Comparison of ENCODE assay signal across 17 cellular contexts in genomic region chr4:118799235-118799932, GRCh38. TPM values are rescaled to one million over a fixed set of nuclear protein-coding genes. Genes with fewer than 3 reads are reported as not detected.
DNase-seq lines count a peak whose midpoint lies in the region; ATAC-seq and TF ChIP-seq lines count a peak whose summit lies in the region.
"Had no signal": no experiment of that assay in that cellular context is flagged by ENCODE, and none has a peak within 500 bp of the region (broad histone marks: within the 10 kb centered on the region; RNA-seq: fewer than 3 reads in every experiment).

No MANE protein-coding gene starts in this region.

- H3K27ac Mint-ChIP-seq in H9 (peak overlapping the region in 2 of 3 experiments; percentile 27 to 28; a peak in 2 of 7 replicates), progenitor cell of endocrine pancreas (peak overlapping the region; percentile 24)
- no peak overlapping the region for H3K27ac Mint-ChIP-seq in activated T-helper 1 cell treated with anti-CD3 and anti-CD28 coated beads, Interleukin-12 subunit alpha, Interleukin-12 subunit beta, Interleukin-2, Interleukin-4 antibody, amounts not matched to agents 30 ng/mL and 10 ng/mL and 1 ng/mL, durations not matched to agents 14 hours and 24 hours and 36 hours

- no peaks in the 10 kb centered on the region for H3K23me2 ChIP-seq in H9 (ENCODE audit: insufficient read length, low read depth, low read length, poor library complexity, severe bottlenecking)

- H2BK120ac ChIP-seq in H9 (ENCODE audit: low read depth, low read length, poor library complexity, severe bottlenecking): no peak overlapping the region

- H3K14ac ChIP-seq in H9 (ENCODE audit: insufficient read depth, low read length): no peak overlapping the region

- H2BK20ac ChIP-seq in H9 (ENCODE audit: low read depth, low read length, poor library complexity, severe bottlenecking): no peak overlapping the region

- H3K27ac ChIP-seq in H9 (ENCODE audit: insufficient read length, low read depth, low read length) (no peak overlapping the region), angular gyrus (ENCODE audit: low read depth, low read length) (peak overlapping the region; percentile 37)
- H3K27ac ChIP-seq: BLaER1 treated with 17β-estradiol and CSF1 and Interleukin-3, amounts not matched to agents 10 nM and 100 nM; PC-9 had no signal

- H3K27me3 ChIP-seq in H9 (ENCODE audit: insufficient read depth, low read length): no peaks in the 10 kb centered on the region
- H3K27me3 ChIP-seq: BLaER1 treated with 17β-estradiol and CSF1 and Interleukin-3, amounts not matched to agents 10 nM and 100 nM had no signal

- H2BK5ac ChIP-seq in H9 (ENCODE audit: insufficient read length, low read length): no peak overlapping the region

- no peak overlapping the region for H3K23ac ChIP-seq in H9 (ENCODE audit: insufficient read length, low read depth, low read length)

- H3K4me1 Mint-ChIP-seq in H9 (peaks cover 19 to 21% of the 10 kb centered on the region in 2 experiments), progenitor cell of endocrine pancreas (ENCODE audit: low read depth) (no peaks in the 10 kb centered on the region)
- H3K4me1 Mint-ChIP-seq in activated T-helper 1 cell treated with anti-CD3 and anti-CD28 coated beads, Interleukin-12 subunit alpha, Interleukin-12 subunit beta, Interleukin-2, Interleukin-4 antibody, amounts not matched to agents 30 ng/mL and 10 ng/mL and 1 ng/mL, durations not matched to agents 14 hours and 24 hours and 36 hours (ENCODE audit: low read depth): peaks cover 4% of the 10 kb centered on the region

- no peak overlapping the region for H4K91ac ChIP-seq in H9 (ENCODE audit: insufficient read length, low read depth, low read length)

- no peak overlapping the region for H3K18ac ChIP-seq in H9 (ENCODE audit: insufficient read length, low read depth, low read length)

- H3K56ac ChIP-seq in H9 (ENCODE audit: insufficient read length, low read depth, low read length): no peak overlapping the region

- intact Hi-C loops in activated T-helper 1 cell treated with anti-CD3 and anti-CD28 coated beads, Interleukin-12 subunit alpha, Interleukin-12 subunit beta, Interleukin-2, Interleukin-4 antibody, amounts not matched to agents 30 ng/mL and 10 ng/mL and 1 ng/mL, durations not matched to agents 14 hours and 24 hours and 36 hours (cut with micrococcal nuclease): loop anchor here (5.0 kb wide), 1 partner anchor 33 kb away; no protein-coding TSS in a partner anchor

- no peaks in the 10 kb centered on the region for H3K9me3 ChIP-seq in H9 (ENCODE audit: control insufficient read depth, low read depth, low read length)
- H3K9me3 ChIP-seq: BLaER1 treated with 17β-estradiol and CSF1 and Interleukin-3, amounts not matched to agents 10 nM and 100 nM had no signal

- no peak overlapping the region for H3K4me2 ChIP-seq in H9 (ENCODE audit: insufficient read depth, insufficient read length, low read length)
- H3K4me2 ChIP-seq: BLaER1 treated with 17β-estradiol and CSF1 and Interleukin-3, amounts not matched to agents 10 nM and 100 nM; PC-9 had no signal

- H3K4ac ChIP-seq in H9 (ENCODE audit: low read depth, low read length): no peak overlapping the region

- no peak for DNase-seq in H9
- DNase-seq in fibroblast of mammary gland (ENCODE audit: low read depth): peak; percentile 22
- no peak for DNase-seq in progenitor cell of endocrine pancreas (ENCODE audit: low spot score, unreplicated experiment)
- DNase-seq in central memory CD4-positive, alpha-beta T cell: no peak
- DNase-seq in activated T-helper 1 cell treated with anti-CD3 and anti-CD28 coated beads, Interleukin-12 subunit alpha, Interleukin-12 subunit beta, Interleukin-2, Interleukin-4 antibody, amounts not matched to agents 30 ng/mL and 10 ng/mL and 1 ng/mL, durations not matched to agents 14 hours and 24 hours and 36 hours (ENCODE audit: low spot score): no peak
- DNase-seq: COR-L47, GOT3, KBM-7, NCI-H1048, NCI-H146, NCI-H2081 treated with DMSO at 0.1 percent for 48 hours, NCI-H748 treated with DMSO at 0.1 percent for 48 hours, PC-9 had no signal

- H2BK15ac ChIP-seq in H9 (ENCODE audit: low read depth, low read length): no peak overlapping the region

- no peak overlapping the region for H4K8ac ChIP-seq in H9 (replicated peaks; ENCODE audit: insufficient read length, low read depth, low read length)

- WGBS in H9 (ENCODE audit: extremely low coverage, insufficient read length, low lambda C conversion rate): no CpG with 5 or more reads among the region's 9 CpGs

- TF ChIP-seq CTCF in H9 (conservative IDR thresholded peaks at IDR 0.05) (no peak), fibroblast of mammary gland (conservative IDR thresholded peaks at IDR 0.05; ENCODE audit: control insufficient read depth, insufficient read depth, low read depth, low read length) (no peak), progenitor cell of endocrine pancreas (IDR thresholded peaks at IDR 0.05; ENCODE audit: unreplicated experiment) (no peak)

- H3K27me3 Mint-ChIP-seq in H9 (ENCODE audit: low read depth) (no peaks in the 10 kb centered on the region), progenitor cell of endocrine pancreas (no peaks in the 10 kb centered on the region)
- H3K27me3 Mint-ChIP-seq in activated T-helper 1 cell treated with anti-CD3 and anti-CD28 coated beads, Interleukin-12 subunit alpha, Interleukin-12 subunit beta, Interleukin-2, Interleukin-4 antibody, amounts not matched to agents 30 ng/mL and 10 ng/mL and 1 ng/mL, durations not matched to agents 14 hours and 24 hours and 36 hours (ENCODE audit: insufficient read depth): no peaks in the 10 kb centered on the region

- no peaks in the 10 kb centered on the region for H4K20me1 ChIP-seq in H9 (ENCODE audit: control insufficient read depth, insufficient read depth, insufficient read length)

- no peak overlapping the region for H2BK12ac ChIP-seq in H9 (ENCODE audit: insufficient read length, low read depth, low read length)

- H3K4me3 Mint-ChIP-seq in H9 (no peak overlapping the region), progenitor cell of endocrine pancreas (ENCODE audit: low read depth) (no peak overlapping the region)
- H3K4me3 Mint-ChIP-seq in activated T-helper 1 cell treated with anti-CD3 and anti-CD28 coated beads, Interleukin-12 subunit alpha, Interleukin-12 subunit beta, Interleukin-2, Interleukin-4 antibody, amounts not matched to agents 30 ng/mL and 10 ng/mL and 1 ng/mL, durations not matched to agents 14 hours and 24 hours and 36 hours: no peak overlapping the region

- H4K5ac ChIP-seq in H9 (ENCODE audit: insufficient read length, low read depth, low read length): no peak overlapping the region

- H3K4me3 ChIP-seq in fibroblast of mammary gland (ENCODE audit: control insufficient read depth, low read depth, low read length): no peak overlapping the region
- H3K4me3 ChIP-seq: BLaER1 treated with 17β-estradiol and CSF1 and Interleukin-3, amounts not matched to agents 10 nM and 100 nM; PC-9 had no signal

- H3K36me3 Mint-ChIP-seq in H9 (ENCODE audit: insufficient read depth in 1 of 3, low read depth in 3 of 3) (peaks cover 45 to 66% (median 52%) of the 10 kb centered on the region in 3 experiments), progenitor cell of endocrine pancreas (ENCODE audit: insufficient read depth) (peaks cover 12% of the 10 kb centered on the region)
- H3K36me3 Mint-ChIP-seq in activated T-helper 1 cell treated with anti-CD3 and anti-CD28 coated beads, Interleukin-12 subunit alpha, Interleukin-12 subunit beta, Interleukin-2, Interleukin-4 antibody, amounts not matched to agents 30 ng/mL and 10 ng/mL and 1 ng/mL, durations not matched to agents 14 hours and 24 hours and 36 hours (ENCODE audit: low read depth): peaks cover 39% of the 10 kb centered on the region

- ATAC-seq in GM18861 (IDR thresholded peaks at IDR 0.05; ENCODE audit: unreplicated experiment): no peak
- ATAC-seq in GM19351 (IDR thresholded peaks at IDR 0.05; ENCODE audit: unreplicated experiment): no peak

- H2AK5ac ChIP-seq in H9 (ENCODE audit: insufficient read length, low read length): no peak overlapping the region

- H3K4me1 ChIP-seq in H9 (ENCODE audit: insufficient read depth, low read length): no peaks in the 10 kb centered on the region; the same call in 1 of the 2 replicates
- H3K4me1 ChIP-seq: BLaER1 treated with 17β-estradiol and CSF1 and Interleukin-3, amounts not matched to agents 10 nM and 100 nM had no signal

- no peaks in the 10 kb centered on the region for H3K9me3 Mint-ChIP-seq in H9
- no peaks in the 10 kb centered on the region for H3K9me3 Mint-ChIP-seq in progenitor cell of endocrine pancreas (ENCODE audit: low read depth)
- H3K9me3 Mint-ChIP-seq in activated T-helper 1 cell treated with anti-CD3 and anti-CD28 coated beads, Interleukin-12 subunit alpha, Interleukin-12 subunit beta, Interleukin-2, Interleukin-4 antibody, amounts not matched to agents 30 ng/mL and 10 ng/mL and 1 ng/mL, durations not matched to agents 14 hours and 24 hours and 36 hours: no peaks in the 10 kb centered on the region

- no peak overlapping the region for H2AFZ ChIP-seq in H9 (ENCODE audit: low read length)
- H2AFZ ChIP-seq: PC-9 had no signal

- H3K79me2 ChIP-seq in H9 (ENCODE audit: insufficient read depth, low read length): no peaks in the 10 kb centered on the region

- H3K79me1 ChIP-seq in H9 (ENCODE audit: insufficient read depth, low read depth, low read length, poor library complexity, severe bottlenecking): no peaks in the 10 kb centered on the region

- H3K9ac ChIP-seq in H9 (ENCODE audit: extremely low read depth, insufficient read length, low read length): no peak overlapping the region
- H3K9ac ChIP-seq: BLaER1 treated with 17β-estradiol and CSF1 and Interleukin-3, amounts not matched to agents 10 nM and 100 nM had no signal

- no peak overlapping the region for H3T11ph ChIP-seq in H9 (ENCODE audit: low read length)

RNA-seq across cellular contexts. Expression of gene SEC24D, which starts 36.5 kb away (rescaled TPM):
- total RNA-seq in H9 (2021) (59.1 and 61.5 TPM in 2 replicates), progenitor cell of endocrine pancreas (30.1 and 30.2 TPM in 2 replicates)
- 50.0 and 55.2 TPM in 2 replicates for total RNA-seq in activated T-helper 1 cell treated with anti-CD3 and anti-CD28 coated beads, Interleukin-12 subunit alpha, Interleukin-12 subunit beta, Interleukin-2, Interleukin-4 antibody, amounts not matched to agents 30 ng/mL and 10 ng/mL and 1 ng/mL, durations not matched to agents 14 hours and 24 hours and 36 hours
